Comparison of ENCODE assay signal across 10 cellular contexts in the genomic region with DNA sequence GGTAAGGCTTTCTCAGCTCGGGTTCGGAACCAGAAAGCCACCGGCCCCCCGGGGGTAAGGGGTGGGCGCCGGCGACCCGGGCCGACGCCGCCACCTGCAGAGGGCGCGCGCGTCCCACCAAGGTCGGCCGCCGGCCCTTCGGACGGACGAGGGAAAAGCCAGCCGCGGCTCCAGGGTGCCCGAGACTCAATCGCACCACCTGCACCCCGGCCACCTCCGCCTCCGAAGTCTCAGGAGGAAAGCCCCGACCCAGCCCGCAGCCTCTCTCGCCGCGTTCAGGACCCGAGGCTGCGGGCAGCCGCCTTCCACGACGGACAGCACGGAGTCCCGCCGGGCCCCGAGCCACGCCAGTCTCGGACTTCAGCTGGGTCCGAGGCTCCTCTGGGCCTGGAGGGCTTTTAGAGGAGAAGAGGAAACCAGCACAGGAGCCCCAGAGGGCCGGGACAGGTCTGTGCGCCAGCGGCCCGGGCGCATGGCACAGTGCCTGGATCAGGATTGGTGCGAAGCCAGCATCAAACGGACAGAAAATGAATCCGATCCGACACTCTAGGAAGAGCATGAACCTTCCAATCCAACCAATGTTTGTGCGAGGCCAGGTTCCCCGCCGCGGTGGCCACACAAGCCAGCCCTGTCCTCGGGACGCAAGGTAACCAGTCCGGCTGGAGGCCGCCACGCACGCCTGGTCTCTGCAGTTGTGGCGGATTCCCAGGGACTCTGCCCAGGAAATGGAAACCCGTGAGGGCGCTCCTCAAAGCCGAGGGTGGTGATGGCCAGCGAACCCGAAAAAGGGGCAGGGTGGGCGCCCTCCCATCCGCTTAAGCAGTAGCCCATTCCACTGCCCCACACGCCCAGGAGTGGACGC. TPM values are rescaled to one million over a fixed set of nuclear protein-coding genes. Genes with fewer than 3 reads are reported as not detected.
DNase-seq lines count a peak whose midpoint lies in the region; ATAC-seq, FAIRE-seq and TF ChIP-seq lines count a peak whose summit lies in the region.
"Had no signal": no experiment of that assay in that cellular context is flagged by ENCODE, and none has a peak within 500 bp of the region (broad histone marks: within the 10 kb centered on the region; RNA-seq: fewer than 3 reads in every experiment).

No MANE protein-coding gene starts in this region.

- TF ChIP-seq RAD21 in K562 (CRISPR knock-in tag; conservative IDR thresholded peaks at IDR 0.05 in 1 of 2, IDR thresholded peaks at IDR 0.05 in 1 of 2) = peak; percentile 91 to 93

- no peak for TF ChIP-seq EP300 in K562 (IDR thresholded peaks at IDR 0.05; ENCODE audit: low read length)

- peak; percentile 76 to 89 (median 77) for TF ChIP-seq CTCF in K562 (IDR thresholded peaks at IDR 0.05 in 2 of 3, conservative IDR thresholded peaks at IDR 0.05 in 1 of 3; ENCODE audit: insufficient read depth in 2 of 3, low read depth in 1 of 3, low read length in 3 of 3)
- TF ChIP-seq CTCF in kidney epithelial cell (IDR thresholded peaks at IDR 0.05; ENCODE audit: insufficient read depth, low read length, poor library complexity, severe bottlenecking) = peak; percentile 22
- peak; percentile 42 to 84 (median 74) for TF ChIP-seq CTCF in thyroid gland (IDR thresholded peaks at IDR 0.05)

- H3K27ac ChIP-seq in K562 (ENCODE audit: extremely low read depth, low read depth, low read length) (no peak overlapping the region), thyroid gland (no peak overlapping the region)

- POLR2A ChIA-PET in K562 (lab: Yijun Ruan, JAX) = interaction anchor here (0.7 to 1.8 kb wide), 3 partner anchors 10 to 155 kb away, joined by 3 to 10 read pairs (median 3); no protein-coding TSS in a partner anchor

- H3K4me1 ChIP-seq in K562 (replicated peaks in 1 of 2; ENCODE audit: control insufficient read depth in 2 of 2, insufficient read depth in 2 of 2, low read length in 2 of 2) (peaks cover 3 to 45% of the 10 kb centered on the region in 2 experiments; a peak in 4 of 5 replicates), thyroid gland (peaks cover 6 to 9% of the 10 kb centered on the region in 2 donors)

- WGBS in K562 (ENCODE audit: insufficient coverage, low coverage, missing lambda C conversion rate) = 46% methylated on average over 36 of the region's 74 CpGs
- WGBS in thyroid gland, 2 donors = 7 to 14% methylated on average over 3 to 14 of the region's 74 CpGs

- no peaks in the 10 kb centered on the region for H3K27me3 ChIP-seq in K562 (ENCODE audit: control insufficient read depth in 2 of 2, insufficient read depth in 2 of 2, low read length in 2 of 2)
- H3K27me3 ChIP-seq in kidney epithelial cell (ENCODE audit: control insufficient read depth, insufficient read depth, low read length) = peaks cover 59% of the 10 kb centered on the region
- H3K27me3 ChIP-seq in thyroid gland = peaks cover 37% of the 10 kb centered on the region

- ATAC-seq in K562 (peak; percentile 92), HG02870 (IDR thresholded peaks at IDR 0.05; ENCODE audit: unreplicated experiment) (no peak), HG02852 (IDR thresholded peaks at IDR 0.05; ENCODE audit: unreplicated experiment) (no peak)

- DNase-seq in ELF-1 (ENCODE audit: low read depth, low spot score) (peak; percentile 77), HuH-7.5 (ENCODE audit: low spot score) (peak; percentile 97), K562 (ENCODE audit: extremely low read depth in 1 of 4, low spot score in 3 of 4) (peak; percentile 64 to 87 (median 82)), kidney epithelial cell (ENCODE audit: low read depth) (no peak), thyroid gland (peak; percentile 54 to 57)
- DNase-seq in activated CD4-positive, CD25-positive, alpha-beta regulatory T cell (lab: John Stamatoyannopoulos, UW) = no peak

- intact Hi-C loops in K562 (cut with micrococcal nuclease) = loop anchor here (1.0 to 5.0 kb wide), 2 partner anchors 43 to 126 kb away; no protein-coding TSS in a partner anchor
- intact Hi-C loops in thyroid gland (cut with DNase I) = loop anchor here (5.0 kb wide), 1 partner anchor 202 kb away; no protein-coding TSS in a partner anchor

- FAIRE-seq in K562 (lab: Jason Lieb, UNC) = no peak

- in situ Hi-C loops in K562 (cut with MboI) = loop anchor here (5.0 kb wide), 1 partner anchor 43 kb away; no protein-coding TSS in a partner anchor

- H3K4me2 ChIP-seq in K562 (ENCODE audit: insufficient read depth, low read length) = peak overlapping the region; percentile 31; the same call in 1 of the 2 replicates

- H3K4me3 ChIP-seq in K562 = no peak overlapping the region
- H3K4me3 ChIP-seq in kidney epithelial cell (ENCODE audit: low read depth, low read length) = no peak overlapping the region
- H3K4me3 ChIP-seq in thyroid gland (replicated peaks in 1 of 3) = no peak overlapping the region

- no peaks in the 10 kb centered on the region for H3K9me1 ChIP-seq in K562 (ENCODE audit: control insufficient read depth, insufficient read depth, low read length)

- peak overlapping the region; percentile 84 for H2AFZ ChIP-seq in K562 (ENCODE audit: low read depth, low read length)

- peaks cover 5% of the 10 kb centered on the region; the same call in 1 of the 3 replicates for H3K79me2 ChIP-seq in K562 (ENCODE audit: control insufficient read depth, insufficient read depth, low read length)

- H4K20me1 ChIP-seq in K562 (replicated peaks; ENCODE audit: control insufficient read depth, insufficient read depth, low read length) = no peaks in the 10 kb centered on the region

- BruUV-seq in K562 (replicated peaks; lab: Mats Ljungman, UMichigan) = no TSS peak

- TF ChIP-seq POLR2A in K562 (conservative IDR thresholded peaks at IDR 0.05) (no peak), thyroid gland (IDR thresholded peaks at IDR 0.05) (no peak)

- CTCF ChIA-PET in K562 (lab: Yijun Ruan, JAX; ENCODE audit: low intra/inter-chr PET ratio) = interaction anchor here (0.6 to 2.3 kb wide), 8 partner anchors 8 to 201 kb away, joined by 3 to 18 read pairs (median 5); no protein-coding TSS in a partner anchor

- no peaks in the 10 kb centered on the region for H3K9me3 ChIP-seq in K562 (replicated peaks; ENCODE audit: control insufficient read depth, insufficient read depth, low read depth, low read length)
- H3K9me3 ChIP-seq in thyroid gland = no peaks in the 10 kb centered on the region

- H3K9ac ChIP-seq in K562 (ENCODE audit: insufficient read depth in 1 of 2, low read depth in 2 of 2, low read length in 2 of 2) = peak overlapping the region; percentile 10 to 83; a peak in 3 of 4 replicates

- peaks cover 16% of the 10 kb centered on the region; the same call in 1 of the 3 replicates for H3K36me3 ChIP-seq in K562 (ENCODE audit: control insufficient read depth, insufficient read depth, low read length)
- H3K36me3 ChIP-seq in kidney epithelial cell (ENCODE audit: control insufficient read depth, insufficient read depth, low read length) = no peaks in the 10 kb centered on the region
- H3K36me3 ChIP-seq in thyroid gland = no peaks in the 10 kb centered on the region

RNA-seq across cellular contexts. Expression of gene CBX8, which starts 6.7 kb away (rescaled TPM):
- total RNA-seq in K562 (2011; cell fraction: chromatin; rRNA removed; ENCODE audit: low replicate concordance) = 2.1 and 2.7 TPM in 2 replicates
- total RNA-seq in K562 (2011; cell fraction: nucleolus; rRNA removed) = 2.3 and 2.9 TPM in 2 replicates
- total RNA-seq in K562 (2011; cell fraction: nucleoplasm; rRNA removed) = 2.0 and 2.7 TPM in 2 replicates
- 4.9 and 7.1 TPM in 2 replicates for total RNA-seq in K562 (2014; rRNA removed)
- 1.8 and 1.9 TPM in 2 replicates for total RNA-seq in K562 (2014; rRNA removed; fragmentation: Illumina TruSeq; extraction: Trizol)
- total RNA-seq in K562 (2015; rRNA removed; fragmentation: Illumina TruSeq; extraction: Trizol) = 6.6 and 6.7 TPM in 2 replicates
- total RNA-seq in K562 (2021) = 11.9 and 12.0 TPM in 2 replicates
- polyA plus RNA-seq in K562 (2011; rRNA removed) = 0.52 and 0.72 TPM in 2 replicates
- 0.80 and 1.1 TPM in 2 replicates for polyA plus RNA-seq in K562 (2011; cell fraction: cytosol; rRNA removed)
- polyA plus RNA-seq in K562 (2011; cell fraction: nucleus; rRNA removed) = 2.4 and 2.6 TPM in 2 replicates
- 5.7 and 8.8 TPM in 2 replicates for polyA plus RNA-seq in K562 (2012)
- 2.6 and 3.4 TPM in 2 replicates for polyA plus RNA-seq in K562 (2014; fragmentation: Illumina TruSeq; extraction: Trizol)
- under 1 TPM; 0.08 to 0.21 TPM for polyA plus RNA-seq in K562 (2014; fragmentation: Nextera tagmentation; extraction: Ambion mirVana)
- 4.7 and 6.7 TPM in 2 replicates for polyA plus RNA-seq in K562 (2014; rRNA removed)
- 0.45 and 0.56 TPM in 2 replicates for polyA minus RNA-seq in K562 (2011; rRNA and poly(A)+ RNA removed)
- 0.86 and 2.7 TPM in 2 replicates for polyA minus RNA-seq in K562 (2011; cell fraction: cytosol; rRNA and poly(A)+ RNA removed)
- polyA minus RNA-seq in K562 (2011; cell fraction: nucleus; rRNA and poly(A)+ RNA removed) = 0.67 and 2.1 TPM in 2 replicates
- total RNA-seq in kidney epithelial cell = 2.5 and 2.7 TPM in 2 replicates
- total RNA-seq in thyroid gland = 1 to 10 TPM; 1.7 to 3.5 (median 2.7) TPM

RNA-seq across cellular contexts. Expression of gene CBX2, which starts 12.2 kb away (rescaled TPM):
- total RNA-seq in K562 (2011; cell fraction: chromatin; rRNA removed; ENCODE audit: low replicate concordance) = 20.1 and 55.7 TPM in 2 replicates
- total RNA-seq in K562 (2011; cell fraction: nucleolus; rRNA removed) = 37.1 and 52.4 TPM in 2 replicates
- total RNA-seq in K562 (2011; cell fraction: nucleoplasm; rRNA removed) = 27.8 and 34.1 TPM in 2 replicates
- total RNA-seq in K562 (2014; rRNA removed) (18.2 and 23.6 TPM in 2 replicates), K562 (2014; rRNA removed; fragmentation: Illumina TruSeq; extraction: Trizol) (6.9 and 8.4 TPM in 2 replicates), K562 (2015; rRNA removed; fragmentation: Illumina TruSeq; extraction: Trizol) (16.5 and 18.1 TPM in 2 replicates), K562 (2021) (26.9 and 28.5 TPM in 2 replicates), kidney epithelial cell (11.9 and 15.8 TPM in 2 replicates), thyroid gland (1 to 10 TPM in 3 of 4 donors, under 1 TPM in 1; 0.54 to 1.7 (median 1.1) TPM)
- polyA plus RNA-seq in K562 (2011; rRNA removed) (13.9 and 18.3 TPM in 2 replicates), K562 (2014; fragmentation: Illumina TruSeq; extraction: Trizol) (13.9 and 16.9 TPM in 2 replicates), K562 (2014; fragmentation: Nextera tagmentation; extraction: Ambion mirVana) (1 to 10 TPM in 1 of 2 experiments, under 1 TPM in 1; 0.66 to 1.0 TPM), K562 (2014; rRNA removed) (17.4 and 18.4 TPM in 2 replicates)
- 17.2 and 30.0 TPM in 2 replicates for polyA plus RNA-seq in K562 (2011; cell fraction: cytosol; rRNA removed)
- polyA plus RNA-seq in K562 (2011; cell fraction: nucleus; rRNA removed) = 35.0 and 55.5 TPM in 2 replicates
- polyA plus RNA-seq in K562 (2012) = 13.0 and 18.6 TPM in 2 replicates
- polyA minus RNA-seq in K562 (2011; rRNA and poly(A)+ RNA removed) = 10.0 and 14.9 TPM in 2 replicates
- polyA minus RNA-seq in K562 (2011; cell fraction: cytosol; rRNA and poly(A)+ RNA removed) = 20.6 and 24.0 TPM in 2 replicates
- 18.0 and 19.1 TPM in 2 replicates for polyA minus RNA-seq in K562 (2011; cell fraction: nucleus; rRNA and poly(A)+ RNA removed)

RNA-seq across cellular contexts. Expression of gene CBX4, which starts 49.1 kb away (rescaled TPM):
- 13.6 and 28.0 TPM in 2 replicates for total RNA-seq in K562 (2011; cell fraction: chromatin; rRNA removed; ENCODE audit: low replicate concordance)
- 26.3 and 29.6 TPM in 2 replicates for total RNA-seq in K562 (2011; cell fraction: nucleolus; rRNA removed)
- total RNA-seq in K562 (2011; cell fraction: nucleoplasm; rRNA removed) = 11.0 and 15.7 TPM in 2 replicates
- total RNA-seq in K562 (2014; rRNA removed) (42.3 and 42.4 TPM in 2 replicates), K562 (2014; rRNA removed; fragmentation: Illumina TruSeq; extraction: Trizol) (4.4 and 4.7 TPM in 2 replicates), K562 (2015; rRNA removed; fragmentation: Illumina TruSeq; extraction: Trizol) (13.5 and 14.7 TPM in 2 replicates), K562 (2021) (48.5 and 50.5 TPM in 2 replicates), kidney epithelial cell (24.0 and 28.6 TPM in 2 replicates), thyroid gland (10 to 100 TPM in 3 of 4 donors, 1 to 10 TPM in 1; 5.6 to 17.2 (median 13.5) TPM)
- polyA plus RNA-seq in K562 (2011; rRNA removed) (7.8 and 13.5 TPM in 2 replicates), K562 (2014; fragmentation: Illumina TruSeq; extraction: Trizol) (10.0 and 16.4 TPM in 2 replicates), K562 (2014; fragmentation: Nextera tagmentation; extraction: Ambion mirVana) (1 to 10 TPM in 1 of 2 experiments, under 1 TPM in 1; 0.98 to 1.1 TPM), K562 (2014; rRNA removed) (34.8 and 40.7 TPM in 2 replicates)
- polyA plus RNA-seq in K562 (2011; cell fraction: cytosol; rRNA removed) = 12.6 and 29.1 TPM in 2 replicates
- 23.9 and 38.8 TPM in 2 replicates for polyA plus RNA-seq in K562 (2011; cell fraction: nucleus; rRNA removed)
- 22.9 and 60.2 TPM in 2 replicates for polyA plus RNA-seq in K562 (2012)
- 7.2 and 7.6 TPM in 2 replicates for polyA minus RNA-seq in K562 (2011; rRNA and poly(A)+ RNA removed)
- polyA minus RNA-seq in K562 (2011; cell fraction: cytosol; rRNA and poly(A)+ RNA removed) = 18.7 and 24.1 TPM in 2 replicates
- polyA minus RNA-seq in K562 (2011; cell fraction: nucleus; rRNA and poly(A)+ RNA removed) = 12.4 and 16.4 TPM in 2 replicates

RNA-seq across cellular contexts. Expression of gene ENPP7, which starts 59.4 kb away (rescaled TPM):
- not detected in 2 replicates for total RNA-seq in K562 (2011; cell fraction: chromatin; rRNA removed; ENCODE audit: low replicate concordance)
- total RNA-seq in K562 (2011; cell fraction: nucleolus; rRNA removed) = not detected in 2 replicates
- not detected in 2 replicates for total RNA-seq in K562 (2011; cell fraction: nucleoplasm; rRNA removed)
- total RNA-seq in K562 (2014; rRNA removed) = not detected in 2 replicates
- not detected in 2 replicates for total RNA-seq in K562 (2014; rRNA removed; fragmentation: Illumina TruSeq; extraction: Trizol)
- not detected in 2 replicates for total RNA-seq in K562 (2015; rRNA removed; fragmentation: Illumina TruSeq; extraction: Trizol)
- not detected in 2 replicates for total RNA-seq in K562 (2021)
- polyA plus RNA-seq in K562 (2011; rRNA removed) = not detected in 2 replicates
- not detected in 2 replicates for polyA plus RNA-seq in K562 (2011; cell fraction: cytosol; rRNA removed)
- polyA plus RNA-seq in K562 (2011; cell fraction: nucleus; rRNA removed) = not detected in 2 replicates
- not detected in 2 replicates for polyA plus RNA-seq in K562 (2012)
- polyA plus RNA-seq in K562 (2014; fragmentation: Illumina TruSeq; extraction: Trizol) = not detected in 2 replicates
- polyA plus RNA-seq in K562 (2014; fragmentation: Nextera tagmentation; extraction: Ambion mirVana) = not detected
- polyA plus RNA-seq in K562 (2014; rRNA removed) = not detected in 2 replicates
- polyA minus RNA-seq in K562 (2011; rRNA and poly(A)+ RNA removed) = not detected in 2 replicates
- polyA minus RNA-seq in K562 (2011; cell fraction: cytosol; rRNA and poly(A)+ RNA removed) = not detected in 2 replicates
- not detected in 2 replicates for polyA minus RNA-seq in K562 (2011; cell fraction: nucleus; rRNA and poly(A)+ RNA removed)
- not detected in 2 replicates for total RNA-seq in kidney epithelial cell
- not detected for total RNA-seq in thyroid gland
- total RNA-seq: pulmonary artery endothelial cell; T-helper 2 cell treated with Interferon-gamma antibody and Interleukin-4, amounts not matched to agents 100 ng/mL and 5 ng/mL, for 36 hours had no signal

Comparison
In these comparisons a context has a peak if more than half of its experiments do, and no peak if none do; other contexts are left out.
1. DNase-seq: peak in ELF-1 (single experiment), HuH-7.5 (single experiment), K562 (4 of 4) and thyroid gland (2 of 2); none in kidney epithelial cell (single experiment) and activated CD4-positive, CD25-positive, alpha-beta regulatory T cell (0 of 4).
2. CTCF ChIP-seq: peak in every context shown above with its lines; median percentile 77 in K562; 74 in thyroid gland; 22 in kidney epithelial cell.